ENCODE assay signal across 28 cellular contexts in the genomic region with DNA sequence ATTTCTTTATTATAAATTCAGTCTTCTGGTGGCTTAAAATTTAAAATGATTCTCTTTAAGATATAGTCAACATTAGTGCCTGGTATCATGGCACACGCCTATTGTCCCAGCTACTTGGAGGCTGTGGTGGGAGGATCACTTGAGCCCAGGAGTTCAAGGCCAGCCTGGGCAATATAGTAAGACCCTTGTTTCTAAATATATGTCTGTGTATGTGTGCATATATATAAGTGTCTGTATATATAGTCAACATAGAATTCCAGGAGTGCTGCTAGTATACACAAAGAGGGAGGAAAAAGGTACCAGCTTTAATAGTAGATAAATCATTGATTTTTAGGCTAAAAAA. TPM values are rescaled to one million over a fixed set of nuclear protein-coding genes. Genes with fewer than 3 reads are reported as not detected.
DNase-seq lines count a peak whose midpoint lies in the region; ATAC-seq, FAIRE-seq and TF ChIP-seq lines count a peak whose summit lies in the region.
"Had no signal": no experiment of that assay in that cellular context is flagged by ENCODE, and none has a peak within 500 bp of the region (broad histone marks: within the 10 kb centered on the region; RNA-seq: fewer than 3 reads in every experiment).

No MANE protein-coding gene starts in this region.

- intact Hi-C loops in HepG2 (cut with micrococcal nuclease; ENCODE audit: unreplicated experiment), result loop anchor here (1.0 kb wide), 1 partner anchor 25 kb away; a partner anchor contains a TSS

- H3K27ac Mint-ChIP-seq in nephron (peak overlapping the region; percentile 44 to 90 (median 87)), nephron progenitor cell (no peak overlapping the region)
- H3K27ac Mint-ChIP-seq: CD14-positive monocyte; CD4-positive, alpha-beta T cell; H9 had no signal

- DNase-seq in SJCRH30, result peak in 1 of 2 experiments; percentile 24
- no peak for DNase-seq in HepG2 (ENCODE audit: low spot score)
- DNase-seq in nephron progenitor cell, result no peak
- no peak for DNase-seq in GOT3 (lab: John Stamatoyannopoulos, UW)
- no peak for DNase-seq in NCI-H2107 treated with DMSO at 0.1 percent for 48 hours (lab: John Stamatoyannopoulos, UW; ENCODE audit: unreplicated experiment)
- no peak for DNase-seq in central memory CD4-positive, alpha-beta T cell
- DNase-seq: 8988T; ACHN; AML-193; BE2C; CD4-positive, alpha-beta T cell; CD8-positive, alpha-beta memory T cell; DMS 273 treated with DMSO at 0.1 percent for 48 hours; DMS79; EL; GF-D8; GM23248; H9 had no signal

- H2AFZ ChIP-seq in HepG2 (ENCODE audit: low read length), result no peak overlapping the region
- H2AFZ ChIP-seq: GM23248 had no signal

- H3K79me2 ChIP-seq in HepG2 (ENCODE audit: insufficient read depth, low read length), result no peaks in the 10 kb centered on the region

- H3K27me3 Mint-ChIP-seq in nephron (ENCODE audit: low read depth) (no peaks in the 10 kb centered on the region), nephron progenitor cell (ENCODE audit: low read depth, poor library complexity) (no peaks in the 10 kb centered on the region)
- H3K27me3 Mint-ChIP-seq: CD4-positive, alpha-beta T cell; CD8-positive, alpha-beta memory T cell had no signal

- TF ChIP-seq CTCF in HepG2 (CRISPR knock-in tag; IDR thresholded peaks at IDR 0.05) (no peak), nephron (IDR thresholded peaks at IDR 0.05; ENCODE audit: unreplicated experiment in 3 of 3) (no peak), nephron progenitor cell (IDR thresholded peaks at IDR 0.05) (no peak)

- no peaks in the 10 kb centered on the region for H3K9me3 ChIP-seq in SJCRH30 (replicated peaks)
- no peaks in the 10 kb centered on the region for H3K9me3 ChIP-seq in HepG2 (ENCODE audit: low read length)
- no peaks in the 10 kb centered on the region for H3K9me3 ChIP-seq in skeletal muscle tissue (ENCODE audit: control insufficient read depth in 3 of 3, low read length in 3 of 3)
- H3K9me3 ChIP-seq: A549; BE2C; BLaER1 treated with 17β-estradiol and CSF1 and Interleukin-3, amounts not matched to agents 10 nM and 100 nM had no signal

- WGBS in HepG2 (ENCODE audit: low lambda C conversion rate), result 68% methylated on average over 1 of the region's 1 CpG

- H3K27ac ChIP-seq in SJCRH30 (peak overlapping the region; percentile 93), HepG2 (ENCODE audit: extremely low read length, insufficient read depth, low read length) (peak overlapping the region; percentile 82), skeletal muscle tissue (ENCODE audit: low read depth, low read length) (peak overlapping the region; percentile 81)
- H3K27ac ChIP-seq: A549; BLaER1 treated with 17β-estradiol and CSF1 and Interleukin-3, amounts not matched to agents 10 nM and 100 nM; GM23248 had no signal

- TF ChIP-seq EP300 in HepG2 (IDR thresholded peaks at IDR 0.05; ENCODE audit: low read depth in 2 of 2, low read length in 2 of 2), result no peak
- TF ChIP-seq EP300 in HepG2 (CRISPR knock-in tag; IDR thresholded peaks at IDR 0.05; ENCODE audit: borderline replicate concordance), result no peak

- no peak overlapping the region for H3K9ac ChIP-seq in HepG2 (ENCODE audit: insufficient read depth, low read depth, low read length)
- H3K9ac ChIP-seq in skeletal muscle tissue (ENCODE audit: low read depth in 1 of 3, low read length in 3 of 3), result peak overlapping the region in 1 of 3 donors; percentile 42
- H3K9ac ChIP-seq: BLaER1 treated with 17β-estradiol and CSF1 and Interleukin-3, amounts not matched to agents 10 nM and 100 nM; GM23248 had no signal

- TF ChIP-seq RAD21 in HepG2 (CRISPR knock-in tag; IDR thresholded peaks at IDR 0.05), result no peak

- POLR2A ChIA-PET in HepG2 (lab: Yijun Ruan, JAX), result interaction anchor here (1.9 kb wide), 1 partner anchor 25 kb away, joined by 10 read pairs; a partner anchor contains a TSS

- H3K4me2 ChIP-seq in HepG2 (ENCODE audit: low read depth, low read length), result peak overlapping the region; percentile 63; the same call in 1 of the 2 replicates
- H3K4me2 ChIP-seq: A549; BLaER1 treated with 17β-estradiol and CSF1 and Interleukin-3, amounts not matched to agents 10 nM and 100 nM had no signal

- H3K27me3 ChIP-seq in SJCRH30 (no peaks in the 10 kb centered on the region), HepG2 (ENCODE audit: control insufficient read depth in 1 of 2, insufficient read depth in 2 of 2, low read length in 2 of 2) (no peaks in the 10 kb centered on the region), skeletal muscle tissue (ENCODE audit: control insufficient read depth in 3 of 3, insufficient read depth in 3 of 3, low read length in 3 of 3) (no peaks in the 10 kb centered on the region)
- H3K27me3 ChIP-seq: BE2C; BLaER1 treated with 17β-estradiol and CSF1 and Interleukin-3, amounts not matched to agents 10 nM and 100 nM had no signal

- H3K9me3 Mint-ChIP-seq in nephron (no peaks in the 10 kb centered on the region), nephron progenitor cell (no peaks in the 10 kb centered on the region)
- H3K9me3 Mint-ChIP-seq: CD4-positive, alpha-beta T cell; CD8-positive, alpha-beta memory T cell; H9 had no signal

- H3K36me3 ChIP-seq in SJCRH30 (peaks cover 11% of the 10 kb centered on the region), HepG2 (replicated peaks in 1 of 2; ENCODE audit: control insufficient read depth in 1 of 2, insufficient read depth in 2 of 2, low read length in 2 of 2) (peaks cover 7 to 29% of the 10 kb centered on the region in 2 experiments), skeletal muscle tissue (ENCODE audit: control insufficient read depth in 3 of 3, insufficient read depth in 3 of 3, low read length in 3 of 3) (peaks cover 2 to 20% (median 4%) of the 10 kb centered on the region in 3 donors)

- FAIRE-seq in HepG2 (lab: Jason Lieb, UNC), result no peak
- FAIRE-seq: A549, D721Med, GM12891, GM18507 had no signal

- in situ Hi-C loops in HepG2 (cut with HindIII; ENCODE audit: extremely low pct_ligation_motif_present, low pct_unique_long_range_greater_than_20kb), result no loop called here

- no peak overlapping the region for H3K4me3 Mint-ChIP-seq in nephron
- H3K4me3 Mint-ChIP-seq in nephron progenitor cell, result no peak overlapping the region
- H3K4me3 Mint-ChIP-seq: CD14-positive monocyte; CD4-positive, alpha-beta T cell; CD8-positive, alpha-beta memory T cell; H9 had no signal

- H3K4me1 Mint-ChIP-seq in nephron (peaks cover 68% of the 10 kb centered on the region), nephron progenitor cell (peaks cover 11% of the 10 kb centered on the region)
- H3K4me1 Mint-ChIP-seq: CD14-positive monocyte, H9 had no signal

- no peak overlapping the region for H3K4me3 ChIP-seq in SJCRH30
- H3K4me3 ChIP-seq in HepG2 (replicated peaks in 1 of 3; ENCODE audit: insufficient read depth in 1 of 3, low read depth in 2 of 3, low read length in 3 of 3), result no peak overlapping the region
- peak overlapping the region in 1 of 3 donors; percentile 7 for H3K4me3 ChIP-seq in skeletal muscle tissue (ENCODE audit: low read length in 3 of 3)
- H3K4me3 ChIP-seq: A549; BLaER1 treated with 17β-estradiol and CSF1 and Interleukin-3, amounts not matched to agents 10 nM and 100 nM; GM23248 had no signal

- no TSS peak for BruUV-seq in HepG2 (replicated peaks; lab: Mats Ljungman, UMichigan)

- peaks cover 50% of the 10 kb centered on the region for H3K36me3 Mint-ChIP-seq in nephron (ENCODE audit: low read depth)
- H3K36me3 Mint-ChIP-seq in nephron progenitor cell (ENCODE audit: low read depth), result peaks cover 72% of the 10 kb centered on the region

- H3K4me1 ChIP-seq in SJCRH30, result peaks cover 54% of the 10 kb centered on the region
- H3K4me1 ChIP-seq in HepG2 (ENCODE audit: insufficient read depth, low read length), result peaks cover 50% of the 10 kb centered on the region
- H3K4me1 ChIP-seq in skeletal muscle tissue (ENCODE audit: control insufficient read depth in 3 of 3, insufficient read depth in 3 of 3, low read length in 3 of 3), result peaks cover 38 to 62% (median 47%) of the 10 kb centered on the region in 3 donors
- H3K4me1 ChIP-seq: A549, BE2C had no signal

- ATAC-seq in HepG2, result no peak
- ATAC-seq: A549, HCT116 had no signal

- TF ChIP-seq POLR2A in HepG2 (IDR thresholded peaks at IDR 0.05; ENCODE audit: insufficient read depth in 1 of 2, low read depth in 2 of 2, low read length in 2 of 2), result no peak

- CTCF ChIA-PET in HepG2 (lab: Yijun Ruan, JAX; ENCODE audit: low intra/inter-chr PET ratio, low total read pairs), result no interaction called here

- no peaks in the 10 kb centered on the region for H4K20me1 ChIP-seq in HepG2 (ENCODE audit: insufficient read depth, low read length)

RNA-seq across cellular contexts. Expression of a gene that starts 24.9 kb away (rescaled TPM):
- total RNA-seq in SJCRH30 (2014; rRNA removed; shearing (Covaris generic)), result 168 and 180 TPM in 2 replicates
- 101 and 128 TPM in 2 replicates for total RNA-seq in HepG2 (2016; rRNA removed; fragmentation: Illumina TruSeq; extraction: Trizol)
- total RNA-seq in HepG2 (2016; cell fraction: cytosol; rRNA removed; fragmentation: Illumina TruSeq; extraction: Trizol; ENCODE audit: low read depth), result 29.6 and 31.9 TPM in 2 replicates
- 108 and 125 TPM in 2 replicates for total RNA-seq in HepG2 (2016; cell fraction: insoluble cytoplasmic fraction; rRNA removed; fragmentation: Illumina TruSeq; extraction: Trizol)
- total RNA-seq in HepG2 (2016; cell fraction: membrane; rRNA removed; fragmentation: Illumina TruSeq; extraction: Trizol), result 48.3 and 55.2 TPM in 2 replicates
- total RNA-seq in HepG2 (2016; cell fraction: nucleus; rRNA removed; fragmentation: Illumina TruSeq; extraction: Trizol), result 54.3 and 63.2 TPM in 2 replicates
- 25.0 and 30.3 TPM in 2 replicates for polyA plus RNA-seq in HepG2 (2011; rRNA removed)
- 27.2 and 34.2 TPM in 2 replicates for polyA plus RNA-seq in HepG2 (2011; cell fraction: cytosol; rRNA removed)
- polyA plus RNA-seq in HepG2 (2011; cell fraction: nucleus; rRNA removed), result 33.9 and 49.1 TPM in 2 replicates
- 68.3 and 79.6 TPM in 2 replicates for polyA plus RNA-seq in HepG2 (2012)
- 33.6 and 34.9 TPM in 2 replicates for polyA plus RNA-seq in HepG2 (2016; cell fraction: cytosol; fragmentation: Illumina TruSeq; extraction: Trizol; ENCODE audit: low read depth)
- polyA plus RNA-seq in HepG2 (2016; cell fraction: insoluble cytoplasmic fraction; fragmentation: Illumina TruSeq; extraction: Trizol; ENCODE audit: low read depth), result 140 and 153 TPM in 2 replicates
- polyA plus RNA-seq in HepG2 (2016; cell fraction: membrane; fragmentation: Illumina TruSeq; extraction: Trizol; ENCODE audit: low read depth), result 39.6 and 46.6 TPM in 2 replicates
- polyA plus RNA-seq in HepG2 (2016; cell fraction: nucleus; fragmentation: Illumina TruSeq; extraction: Trizol; ENCODE audit: insufficient read depth, low read depth), result 78.2 and 79.4 TPM in 2 replicates
- polyA minus RNA-seq in HepG2 (2011; rRNA and poly(A)+ RNA removed; ENCODE audit: low replicate concordance), result 14.0 and 21.7 TPM in 2 replicates
- polyA minus RNA-seq in HepG2 (2011; cell fraction: cytosol; rRNA and poly(A)+ RNA removed), result 12.3 and 14.2 TPM in 2 replicates
- 73.8 and 82.7 TPM in 2 replicates for polyA minus RNA-seq in HepG2 (2011; cell fraction: nucleus; rRNA and poly(A)+ RNA removed)
- total RNA-seq in skeletal muscle tissue, result 204 TPM

RNA-seq across cellular contexts. Expression of a gene that starts 25.0 kb away (rescaled TPM):
- total RNA-seq in SJCRH30 (2014; rRNA removed; shearing (Covaris generic)), result 10.2 and 13.5 TPM in 2 replicates
- 4.3 and 9.5 TPM in 2 replicates for total RNA-seq in HepG2 (2016; rRNA removed; fragmentation: Illumina TruSeq; extraction: Trizol)
- total RNA-seq in HepG2 (2016; cell fraction: cytosol; rRNA removed; fragmentation: Illumina TruSeq; extraction: Trizol; ENCODE audit: low read depth), result 2.2 and 3.3 TPM in 2 replicates
- 3.3 and 9.6 TPM in 2 replicates for total RNA-seq in HepG2 (2016; cell fraction: insoluble cytoplasmic fraction; rRNA removed; fragmentation: Illumina TruSeq; extraction: Trizol)
- 3.5 and 3.7 TPM in 2 replicates for total RNA-seq in HepG2 (2016; cell fraction: membrane; rRNA removed; fragmentation: Illumina TruSeq; extraction: Trizol)
- 21.5 and 23.5 TPM in 2 replicates for total RNA-seq in HepG2 (2016; cell fraction: nucleus; rRNA removed; fragmentation: Illumina TruSeq; extraction: Trizol)
- polyA plus RNA-seq in HepG2 (2011; rRNA removed), result 3.5 and 4.1 TPM in 2 replicates
- polyA plus RNA-seq in HepG2 (2011; cell fraction: cytosol; rRNA removed), result 1.5 and 2.4 TPM in 2 replicates
- 9.8 and 13.9 TPM in 2 replicates for polyA plus RNA-seq in HepG2 (2011; cell fraction: nucleus; rRNA removed)
- 3.0 and 5.2 TPM in 2 replicates for polyA plus RNA-seq in HepG2 (2012)
- polyA plus RNA-seq in HepG2 (2016; cell fraction: cytosol; fragmentation: Illumina TruSeq; extraction: Trizol; ENCODE audit: low read depth), result 0.81 and 0.84 TPM in 2 replicates
- 2.8 and 3.7 TPM in 2 replicates for polyA plus RNA-seq in HepG2 (2016; cell fraction: insoluble cytoplasmic fraction; fragmentation: Illumina TruSeq; extraction: Trizol; ENCODE audit: low read depth)
- 1.3 and 1.4 TPM in 2 replicates for polyA plus RNA-seq in HepG2 (2016; cell fraction: membrane; fragmentation: Illumina TruSeq; extraction: Trizol; ENCODE audit: low read depth)
- polyA plus RNA-seq in HepG2 (2016; cell fraction: nucleus; fragmentation: Illumina TruSeq; extraction: Trizol; ENCODE audit: insufficient read depth, low read depth), result 10.9 and 11.9 TPM in 2 replicates
- polyA minus RNA-seq in HepG2 (2011; rRNA and poly(A)+ RNA removed; ENCODE audit: low replicate concordance), result 4.3 and 8.7 TPM in 2 replicates
- polyA minus RNA-seq in HepG2 (2011; cell fraction: cytosol; rRNA and poly(A)+ RNA removed), result 1.8 and 2.4 TPM in 2 replicates
- polyA minus RNA-seq in HepG2 (2011; cell fraction: nucleus; rRNA and poly(A)+ RNA removed), result 59.7 and 61.4 TPM in 2 replicates
- 3.7 TPM for total RNA-seq in skeletal muscle tissue

RNA-seq across cellular contexts. Expression of a gene that starts 35.9 kb away (rescaled TPM):
- total RNA-seq in SJCRH30 (2014; rRNA removed; shearing (Covaris generic)), result 25.2 and 36.6 TPM in 2 replicates
- total RNA-seq in HepG2 (2016; rRNA removed; fragmentation: Illumina TruSeq; extraction: Trizol) (not detected in 2 replicates), skeletal muscle tissue (35.5 TPM)
- not detected in 2 replicates for total RNA-seq in HepG2 (2016; cell fraction: cytosol; rRNA removed; fragmentation: Illumina TruSeq; extraction: Trizol; ENCODE audit: low read depth)
- not detected in 2 replicates for total RNA-seq in HepG2 (2016; cell fraction: insoluble cytoplasmic fraction; rRNA removed; fragmentation: Illumina TruSeq; extraction: Trizol)
- total RNA-seq in HepG2 (2016; cell fraction: membrane; rRNA removed; fragmentation: Illumina TruSeq; extraction: Trizol), result not detected in 2 replicates
- not detected in 2 replicates for total RNA-seq in HepG2 (2016; cell fraction: nucleus; rRNA removed; fragmentation: Illumina TruSeq; extraction: Trizol)
- polyA plus RNA-seq in HepG2 (2011; rRNA removed), result not detected in 2 replicates
- polyA plus RNA-seq in HepG2 (2011; cell fraction: cytosol; rRNA removed), result not detected in 2 replicates
- polyA plus RNA-seq in HepG2 (2011; cell fraction: nucleus; rRNA removed), result not detected in 2 replicates
- polyA plus RNA-seq in HepG2 (2012), result 0.05 and 0.21 TPM in 2 replicates
- not detected in 2 replicates for polyA plus RNA-seq in HepG2 (2016; cell fraction: cytosol; fragmentation: Illumina TruSeq; extraction: Trizol; ENCODE audit: low read depth)
- polyA plus RNA-seq in HepG2 (2016; cell fraction: insoluble cytoplasmic fraction; fragmentation: Illumina TruSeq; extraction: Trizol; ENCODE audit: low read depth), result not detected in 2 replicates
- polyA plus RNA-seq in HepG2 (2016; cell fraction: membrane; fragmentation: Illumina TruSeq; extraction: Trizol; ENCODE audit: low read depth), result not detected in 2 replicates
- not detected in 2 replicates for polyA plus RNA-seq in HepG2 (2016; cell fraction: nucleus; fragmentation: Illumina TruSeq; extraction: Trizol; ENCODE audit: insufficient read depth, low read depth)
- not detected in 2 replicates for polyA minus RNA-seq in HepG2 (2011; rRNA and poly(A)+ RNA removed; ENCODE audit: low replicate concordance)
- polyA minus RNA-seq in HepG2 (2011; cell fraction: cytosol; rRNA and poly(A)+ RNA removed), result not detected in 2 replicates
- not detected in 2 replicates for polyA minus RNA-seq in HepG2 (2011; cell fraction: nucleus; rRNA and poly(A)+ RNA removed)
- total RNA-seq: CD4-positive, alpha-beta T cell; CD8-positive, alpha-beta memory T cell; GM23248; H4; H9 had no signal
- polyA plus RNA-seq: A549; CD14-positive monocyte; CD8-positive, alpha-beta memory T cell; GM23248 had no signal

RNA-seq across cellular contexts. Expression of a gene that starts 49.4 kb away (rescaled TPM):
- total RNA-seq in SJCRH30 (2014; rRNA removed; shearing (Covaris generic)), result 91.0 and 92.4 TPM in 2 replicates
- total RNA-seq in HepG2 (2016; rRNA removed; fragmentation: Illumina TruSeq; extraction: Trizol) (0.10 TPM in 1 of 2 replicates, not detected in the other), skeletal muscle tissue (32.9 TPM)
- not detected in 2 replicates for total RNA-seq in HepG2 (2016; cell fraction: cytosol; rRNA removed; fragmentation: Illumina TruSeq; extraction: Trizol; ENCODE audit: low read depth)
- not detected in 2 replicates for total RNA-seq in HepG2 (2016; cell fraction: insoluble cytoplasmic fraction; rRNA removed; fragmentation: Illumina TruSeq; extraction: Trizol)
- total RNA-seq in HepG2 (2016; cell fraction: membrane; rRNA removed; fragmentation: Illumina TruSeq; extraction: Trizol), result 0.07 and 0.25 TPM in 2 replicates
- total RNA-seq in HepG2 (2016; cell fraction: nucleus; rRNA removed; fragmentation: Illumina TruSeq; extraction: Trizol), result not detected in 2 replicates
- 0.13 and 0.18 TPM in 2 replicates for polyA plus RNA-seq in HepG2 (2011; rRNA removed)
- 0.08 and 0.14 TPM in 2 replicates for polyA plus RNA-seq in HepG2 (2011; cell fraction: cytosol; rRNA removed)
- polyA plus RNA-seq in HepG2 (2011; cell fraction: nucleus; rRNA removed), result 0.12 and 0.24 TPM in 2 replicates
- 0.13 and 0.32 TPM in 2 replicates for polyA plus RNA-seq in HepG2 (2012)
- 0.10 and 0.12 TPM in 2 replicates for polyA plus RNA-seq in HepG2 (2016; cell fraction: cytosol; fragmentation: Illumina TruSeq; extraction: Trizol; ENCODE audit: low read depth)
- not detected in 2 replicates for polyA plus RNA-seq in HepG2 (2016; cell fraction: insoluble cytoplasmic fraction; fragmentation: Illumina TruSeq; extraction: Trizol; ENCODE audit: low read depth)
- 0.11 and 0.52 TPM in 2 replicates for polyA plus RNA-seq in HepG2 (2016; cell fraction: membrane; fragmentation: Illumina TruSeq; extraction: Trizol; ENCODE audit: low read depth)
- polyA plus RNA-seq in HepG2 (2016; cell fraction: nucleus; fragmentation: Illumina TruSeq; extraction: Trizol; ENCODE audit: insufficient read depth, low read depth), result 0.26 TPM in 1 of 2 replicates, not detected in the other
- 0.28 TPM in 1 of 2 replicates, not detected in the other for polyA minus RNA-seq in HepG2 (2011; rRNA and poly(A)+ RNA removed; ENCODE audit: low replicate concordance)
- not detected in 2 replicates for polyA minus RNA-seq in HepG2 (2011; cell fraction: cytosol; rRNA and poly(A)+ RNA removed)
- not detected in 2 replicates for polyA minus RNA-seq in HepG2 (2011; cell fraction: nucleus; rRNA and poly(A)+ RNA removed)
- total RNA-seq: CD4-positive, alpha-beta T cell; CD8-positive, alpha-beta memory T cell; GM23248; H4; H9 had no signal
- polyA plus RNA-seq: A549; CD14-positive monocyte; CD8-positive, alpha-beta memory T cell; GM23248 had no signal

RNA-seq across cellular contexts. Expression of a gene that starts 55.2 kb away (rescaled TPM):
- total RNA-seq in SJCRH30 (2014; rRNA removed; shearing (Covaris generic)), result 0.38 and 0.48 TPM in 2 replicates
- not detected in 2 replicates for total RNA-seq in HepG2 (2016; rRNA removed; fragmentation: Illumina TruSeq; extraction: Trizol)
- total RNA-seq in HepG2 (2016; cell fraction: cytosol; rRNA removed; fragmentation: Illumina TruSeq; extraction: Trizol; ENCODE audit: low read depth), result not detected in 2 replicates
- total RNA-seq in HepG2 (2016; cell fraction: insoluble cytoplasmic fraction; rRNA removed; fragmentation: Illumina TruSeq; extraction: Trizol), result 0.09 TPM in 1 of 2 replicates, not detected in the other
- total RNA-seq in HepG2 (2016; cell fraction: membrane; rRNA removed; fragmentation: Illumina TruSeq; extraction: Trizol), result not detected in 2 replicates
- not detected in 2 replicates for total RNA-seq in HepG2 (2016; cell fraction: nucleus; rRNA removed; fragmentation: Illumina TruSeq; extraction: Trizol)
- polyA plus RNA-seq in HepG2 (2011; rRNA removed), result not detected in 2 replicates
- not detected in 2 replicates for polyA plus RNA-seq in HepG2 (2011; cell fraction: cytosol; rRNA removed)
- polyA plus RNA-seq in HepG2 (2011; cell fraction: nucleus; rRNA removed), result not detected in 2 replicates
- polyA plus RNA-seq in HepG2 (2012), result not detected in 2 replicates
- not detected in 2 replicates for polyA plus RNA-seq in HepG2 (2016; cell fraction: cytosol; fragmentation: Illumina TruSeq; extraction: Trizol; ENCODE audit: low read depth)
- polyA plus RNA-seq in HepG2 (2016; cell fraction: insoluble cytoplasmic fraction; fragmentation: Illumina TruSeq; extraction: Trizol; ENCODE audit: low read depth), result not detected in 2 replicates
- polyA plus RNA-seq in HepG2 (2016; cell fraction: membrane; fragmentation: Illumina TruSeq; extraction: Trizol; ENCODE audit: low read depth), result not detected in 2 replicates
- polyA plus RNA-seq in HepG2 (2016; cell fraction: nucleus; fragmentation: Illumina TruSeq; extraction: Trizol; ENCODE audit: insufficient read depth, low read depth), result not detected in 2 replicates
- not detected in 2 replicates for polyA minus RNA-seq in HepG2 (2011; rRNA and poly(A)+ RNA removed; ENCODE audit: low replicate concordance)
- not detected in 2 replicates for polyA minus RNA-seq in HepG2 (2011; cell fraction: cytosol; rRNA and poly(A)+ RNA removed)
- polyA minus RNA-seq in HepG2 (2011; cell fraction: nucleus; rRNA and poly(A)+ RNA removed), result not detected in 2 replicates
- 1.0 TPM for total RNA-seq in skeletal muscle tissue
- total RNA-seq: CD4-positive, alpha-beta T cell; CD8-positive, alpha-beta memory T cell; GM23248; H4; H9 had no signal
- polyA plus RNA-seq: A549; CD14-positive monocyte; CD8-positive, alpha-beta memory T cell; GM23248 had no signal

Comparison
In these comparisons a context has a peak if more than half of its experiments do, and no peak if none do; other contexts are left out.
1. RNA of a gene that starts 35.9 kb away (total RNA-seq): 25.2 to 36.6 TPM in SJCRH30 and 35.5 TPM in skeletal muscle tissue (single experiment); not detected in HepG2; every median in the first group is over 10 times any median in the second.
2. Peak in every context shown above with its lines, with median percentiles within 50 percentile points of each other: H3K27ac ChIP-seq.